ENCODE assay signal across 8 cellular contexts in the genomic region with DNA sequence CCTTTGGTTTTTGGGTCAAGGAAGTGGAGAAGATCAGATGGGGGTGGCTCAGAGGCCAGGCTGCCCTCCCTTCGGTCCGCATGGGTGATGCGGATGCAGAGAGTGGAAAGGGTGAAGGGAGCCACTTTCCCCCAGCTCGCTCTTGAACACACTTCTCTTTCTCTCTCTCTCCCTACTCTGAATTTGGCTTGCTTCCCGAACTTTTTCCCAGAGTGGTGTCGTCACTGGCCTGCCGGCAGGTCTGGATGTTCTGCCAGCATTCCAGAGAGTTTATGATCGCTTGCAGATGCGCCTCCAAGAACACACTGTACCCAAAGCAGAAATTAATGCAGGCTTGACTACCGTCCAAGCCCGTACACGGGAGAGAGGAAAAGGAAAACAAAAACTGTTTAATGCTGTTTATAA.
DNase-seq lines count a peak whose midpoint lies in the region; ATAC-seq and TF ChIP-seq lines count a peak whose summit lies in the region.

No MANE protein-coding gene starts in this region.

- H3K36me3 Mint-ChIP-seq in dendritic cell treated with granulocyte-macrophage colony-stimulating factor and Interleukin-4, amounts not matched to agents 40 ng/mL and 50 ng/mL, for 4 days (ENCODE audit: low read depth) = no peaks in the 10 kb centered on the region
- H3K36me3 Mint-ChIP-seq in type B pancreatic cell = no peaks in the 10 kb centered on the region

- ATAC-seq in HG02852 (IDR thresholded peaks at IDR 0.05; ENCODE audit: unreplicated experiment) (no peak), GM21528 (IDR thresholded peaks at IDR 0.05; ENCODE audit: low FRiP score, unreplicated experiment) (no peak)

- peaks cover 74% of the 10 kb centered on the region for H3K4me1 Mint-ChIP-seq in dendritic cell treated with granulocyte-macrophage colony-stimulating factor and Interleukin-4, amounts not matched to agents 40 ng/mL and 50 ng/mL, for 4 days (ENCODE audit: low read depth)
- H3K4me1 Mint-ChIP-seq in type B pancreatic cell (ENCODE audit: unreplicated experiment) = peaks cover 85% of the 10 kb centered on the region

- DNase-seq in DMS79 (lab: John Stamatoyannopoulos, UW) (peak; percentile 94), NCI-H460 (ENCODE audit: extremely low read depth, low read depth) (peak; percentile 21), lung microvascular endothelial cell (ENCODE audit: low read depth in 2 of 2) (peak; percentile 97 to 98), type B pancreatic cell (ENCODE audit: extremely low spot score, unreplicated experiment) (no peak)
- no peak for DNase-seq in activated naive CD4-positive, alpha-beta T cell treated with anti-CD3 and anti-CD28 coated beads, Interleukin-2, amount 50 U/mL, for 16 hours

- H3K27ac Mint-ChIP-seq in dendritic cell treated with granulocyte-macrophage colony-stimulating factor and Interleukin-4, amounts not matched to agents 40 ng/mL and 50 ng/mL, for 4 days = peak overlapping the region; percentile 47
- H3K27ac Mint-ChIP-seq in type B pancreatic cell = peak overlapping the region; percentile 35

- peaks cover 12% of the 10 kb centered on the region for H3K27me3 Mint-ChIP-seq in dendritic cell treated with granulocyte-macrophage colony-stimulating factor and Interleukin-4, amounts not matched to agents 40 ng/mL and 50 ng/mL, for 4 days
- H3K27me3 Mint-ChIP-seq in type B pancreatic cell = peaks cover 80% of the 10 kb centered on the region

- peak overlapping the region; percentile 66 for H3K4me3 Mint-ChIP-seq in dendritic cell treated with granulocyte-macrophage colony-stimulating factor and Interleukin-4, amounts not matched to agents 40 ng/mL and 50 ng/mL, for 4 days
- H3K4me3 Mint-ChIP-seq in type B pancreatic cell = peak overlapping the region; percentile 76

- intact Hi-C loops in dendritic cell treated with granulocyte-macrophage colony-stimulating factor and Interleukin-4, amounts not matched to agents 40 ng/mL and 50 ng/mL, for 4 days (cut with micrococcal nuclease) = loop anchor here (5.0 kb wide), 1 partner anchor 80 kb away; no protein-coding TSS in a partner anchor

- TF ChIP-seq CTCF in type B pancreatic cell (conservative IDR thresholded peaks at IDR 0.05) = no peak

- no peaks in the 10 kb centered on the region for H3K9me3 Mint-ChIP-seq in dendritic cell treated with granulocyte-macrophage colony-stimulating factor and Interleukin-4, amounts not matched to agents 40 ng/mL and 50 ng/mL, for 4 days
- H3K9me3 Mint-ChIP-seq in type B pancreatic cell = no peaks in the 10 kb centered on the region

Comparison
In these comparisons a context has a peak if more than half of its experiments do, and no peak if none do; other contexts are left out.
1. DNase-seq: peak in DMS79 (single experiment), NCI-H460 (single experiment) and lung microvascular endothelial cell (2 of 2); none in type B pancreatic cell (single experiment) and activated naive CD4-positive, alpha-beta T cell treated with anti-CD3 and anti-CD28 coated beads, Interleukin-2, amount 50 U/mL, for 16 hours (single experiment).